In genomic region chr2:15940661-15941482, GRCh38 we compare ENCODE assay signal across 9 cellular contexts. TPM values are rescaled to one million over a fixed set of nuclear protein-coding genes. Genes with fewer than 3 reads are reported as not detected.
A peak's percentile ranks its signal among the peaks of the same experiment; 100 is the strongest.
DNase-seq lines count a peak whose midpoint lies in the region; ATAC-seq and TF ChIP-seq lines count a peak whose summit lies in the region.
"Had no signal": no experiment of that assay in that cellular context is flagged by ENCODE, and none has a peak within 500 bp of the region (broad histone marks: within the 10 kb centered on the region; RNA-seq: fewer than 3 reads in every experiment).

No MANE protein-coding gene starts in this region.

- DNase-seq in GM20000 (ENCODE audit: low spot score) (peak; percentile 32), SK-N-MC (ENCODE audit: low read depth, low spot score) (no peak), left cardiac atrium (no peak), putamen (ENCODE audit: low spot score) (peak; percentile 7), cerebellar cortex (ENCODE audit: low spot score) (no peak)
- DNase-seq in NK-92 treated with Interleukin-12 subunit alpha and Interleukin-12 subunit beta, amount 100 ng/mL, for 24 hours (lab: John Stamatoyannopoulos, UW): no peak
- DNase-seq: IMR-90 had no signal

- intact Hi-C loops in left cardiac atrium (cut with DNase I): loop anchor here in 1 of 2 donors (5.0 to 10.0 kb wide), 2 partner anchors 341 to 814 kb away; no protein-coding TSS in a partner anchor

- H3K36me3 ChIP-seq in SK-N-MC (ENCODE audit: insufficient read depth, low read length): peaks cover 7% of the 10 kb centered on the region; the same call in 1 of the 2 replicates

- peak overlapping the region; percentile 55 for H3K9ac ChIP-seq in SK-N-MC (ENCODE audit: insufficient read length)

- H3K27ac ChIP-seq in SK-N-MC: no peak overlapping the region

- peak overlapping the region; percentile 90 for H3K4me3 ChIP-seq in SK-N-MC

- no peak for TF ChIP-seq CTCF in GM20000 (IDR thresholded peaks at IDR 0.05; ENCODE audit: extremely low read depth, missing control alignments)

- no peaks in the 10 kb centered on the region for H3K9me3 ChIP-seq in SK-N-MC (ENCODE audit: low read depth, low read length)

- peak; percentile 7 to 23 for ATAC-seq in left cardiac atrium
- no peak for ATAC-seq in GM21529 (IDR thresholded peaks at IDR 0.05; ENCODE audit: unreplicated experiment)
- no peak for ATAC-seq in HG03097 (IDR thresholded peaks at IDR 0.05; ENCODE audit: low FRiP score, unreplicated experiment)

RNA-seq across cellular contexts. Expression of gene MYCN, which starts 0.5 kb away (rescaled TPM):
- total RNA-seq in left cardiac atrium: under 1 TPM; 0.53 to 0.73 TPM
- total RNA-seq: IMR-90 had no signal

Comparison
In these comparisons a context has a peak if more than half of its experiments do, and no peak if none do; other contexts are left out.
1. DNase-seq: peak in GM20000 (single experiment) and putamen (single experiment); none in SK-N-MC (single experiment), left cardiac atrium (single experiment), cerebellar cortex (single experiment) and NK-92 treated with Interleukin-12 subunit alpha and Interleukin-12 subunit beta, amount 100 ng/mL, for 24 hours (single experiment).
2. ATAC-seq: peak in left cardiac atrium (2 of 2); none in GM21529 (single experiment) and HG03097 (single experiment).